1 cellular context compared by ENCODE assay signal in genomic region chr5:172312286-172312685, GRCh38.
TF ChIP-seq lines count a peak whose summit lies in the region.

No MANE protein-coding gene starts in this region.

TF ChIP-seq in IMR-90, 13 proteins besides CTCF, POLR2A, EP300 and RAD21 (continued from another document):
- no peak for TF ChIP-seq USF2 (IDR thresholded peaks at IDR 0.05; ENCODE audit: low read depth, low read length)
- TF ChIP-seq ELK1 (IDR thresholded peaks at IDR 0.05; ENCODE audit: borderline replicate concordance, low read depth, low read length), result no peak
- TF ChIP-seq RFX5 (IDR thresholded peaks at IDR 0.05; ENCODE audit: low read depth, low read length), result no peak
- no peak for TF ChIP-seq NFE2L2 (IDR thresholded peaks at IDR 0.05; ENCODE audit: low read depth, low read length)
- no peak for TF ChIP-seq RCOR1 (IDR thresholded peaks at IDR 0.05; ENCODE audit: insufficient replicate concordance, low read length)
- no peak for TF ChIP-seq BHLHE40 (IDR thresholded peaks at IDR 0.05; ENCODE audit: low read depth, low read length)
- TF ChIP-seq MAFK (IDR thresholded peaks at IDR 0.05; ENCODE audit: low read depth, low read length), result no peak
- TF ChIP-seq FOS (IDR thresholded peaks at IDR 0.05; ENCODE audit: low read depth, low read length), result no peak
